In the genomic region with DNA sequence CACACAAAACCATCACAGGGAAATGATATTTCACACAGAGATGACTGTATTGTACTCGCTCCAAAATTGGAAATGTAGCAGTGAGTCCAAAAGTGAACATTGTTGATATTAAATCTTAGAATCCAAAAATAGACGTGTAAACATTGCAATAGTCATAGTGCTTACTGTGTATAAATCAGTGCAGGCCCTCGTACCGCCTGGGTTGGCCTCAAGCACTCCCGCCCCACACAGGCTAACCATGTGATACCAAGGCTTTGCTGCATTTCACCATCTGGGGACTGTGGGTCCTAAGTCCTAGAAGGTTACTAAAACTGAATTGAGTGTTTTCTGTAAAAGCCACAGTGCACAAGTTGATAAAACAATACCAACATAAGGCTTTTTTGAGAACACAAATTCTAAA, we compare ENCODE assay signal across 9 cellular contexts.
DNase-seq lines count a peak whose midpoint lies in the region; ATAC-seq, FAIRE-seq and TF ChIP-seq lines count a peak whose summit lies in the region.
"Had no signal": no experiment of that assay in that cellular context is flagged by ENCODE, and none has a peak within 500 bp of the region (broad histone marks: within the 10 kb centered on the region; RNA-seq: fewer than 3 reads in every experiment).

No MANE protein-coding gene starts in this region.

- H3K4me2 ChIP-seq in OCI-LY3 (ENCODE audit: low read length) (peak overlapping the region; percentile 71), osteoblast (ENCODE audit: insufficient read depth, low read length) (peak overlapping the region; percentile 2)

- H3K27ac ChIP-seq in OCI-LY3 (ENCODE audit: low read length) (peak overlapping the region; percentile 26), osteoblast (ENCODE audit: low read depth, low read length) (peak overlapping the region; percentile 2)

- H3K4me1 ChIP-seq in OCI-LY3 (ENCODE audit: low read length) (peaks cover 34% of the 10 kb centered on the region), osteoblast (ENCODE audit: insufficient read depth, low read length) (peaks cover 38% of the 10 kb centered on the region)

- no peak for ATAC-seq in GM18861 (IDR thresholded peaks at IDR 0.05; ENCODE audit: unreplicated experiment)
- no peak for ATAC-seq in GM21515 (IDR thresholded peaks at IDR 0.05; ENCODE audit: unreplicated experiment)

- H3K4me3 ChIP-seq in OCI-LY3 (ENCODE audit: low read length) (peak overlapping the region; percentile 41), osteoblast (ENCODE audit: insufficient read depth, low read length) (no peak overlapping the region)

- H3K27me3 ChIP-seq in OCI-LY3 (ENCODE audit: low read depth, low read length): no peaks in the 10 kb centered on the region
- no peaks in the 10 kb centered on the region for H3K27me3 ChIP-seq in osteoblast (ENCODE audit: insufficient read depth, low read length)

- H3K79me2 ChIP-seq in OCI-LY3 (ENCODE audit: low read length) (peaks cover 54% of the 10 kb centered on the region), osteoblast (ENCODE audit: insufficient read depth, low read length) (peaks cover 65% of the 10 kb centered on the region)

- H3K9me3 ChIP-seq in OCI-LY3 (ENCODE audit: insufficient read depth, low read length) (no peaks in the 10 kb centered on the region), osteoblast (ENCODE audit: low read depth, low read length) (no peaks in the 10 kb centered on the region)

- TF ChIP-seq CTCF in OCI-LY3 (IDR thresholded peaks at IDR 0.05; ENCODE audit: low read depth, low read length) (no peak), osteoblast (IDR thresholded peaks at IDR 0.05; ENCODE audit: extremely low read depth, low read depth, low read length) (no peak)

- peaks cover 17% of the 10 kb centered on the region; the same call in 1 of the 2 replicates for H4K20me1 ChIP-seq in OCI-LY3 (ENCODE audit: insufficient read depth, low read length)
- peaks cover 8% of the 10 kb centered on the region for H4K20me1 ChIP-seq in osteoblast (ENCODE audit: insufficient read depth, low read length)

- DNase-seq in AG08395 (ENCODE audit: low spot score): peak; percentile 80
- peak; percentile 56 for DNase-seq in foreskin melanocyte
- DNase-seq in osteoblast (ENCODE audit: insufficient read length, low spot score, missing footprints): peak; percentile 85
- DNase-seq in stimulated activated CD4-positive, alpha-beta T cell treated with anti-CD3 and anti-CD28 coated beads, Interleukin-2, amount 100 ng/mL, for 24 hours: no peak
- no peak for DNase-seq in GM19239 (ENCODE audit: insufficient read length, low spot score)
- DNase-seq: DND-41 had no signal

- H3K36me3 ChIP-seq in OCI-LY3 (replicated peaks; ENCODE audit: low read depth, low read length) (no peaks in the 10 kb centered on the region), osteoblast (ENCODE audit: insufficient read depth, low read length) (no peaks in the 10 kb centered on the region)

- no peak for FAIRE-seq in GM19239 (lab: Jason Lieb, UNC)

- H3K9ac ChIP-seq in OCI-LY3 (ENCODE audit: low read length): peak overlapping the region; percentile 25; the same call in 1 of the 2 replicates

- H2AFZ ChIP-seq in OCI-LY3 (ENCODE audit: low read depth, low read length): no peak overlapping the region
- H2AFZ ChIP-seq in osteoblast (ENCODE audit: low read length): no peak overlapping the region

Comparison
In these comparisons a context has a peak if more than half of its experiments do, and no peak if none do; other contexts are left out.
1. DNase-seq: peak in AG08395 (single experiment), foreskin melanocyte (single experiment) and osteoblast (single experiment); none in stimulated activated CD4-positive, alpha-beta T cell treated with anti-CD3 and anti-CD28 coated beads, Interleukin-2, amount 100 ng/mL, for 24 hours (0 of 2) and GM19239 (single experiment).